Comparison of ENCODE assay signal across 8 cellular contexts in genomic region chr2:70888925-70889715, GRCh38. TPM values are rescaled to one million over a fixed set of nuclear protein-coding genes. Genes with fewer than 3 reads are reported as not detected.
A peak's percentile ranks its signal among the peaks of the same experiment; 100 is the strongest.
DNase-seq lines count a peak whose midpoint lies in the region; ATAC-seq and TF ChIP-seq lines count a peak whose summit lies in the region.

No MANE protein-coding gene starts in this region.

- H3K4me3 Mint-ChIP-seq in activated CD4-positive, alpha-beta memory T cell treated with anti-CD3 and anti-CD28 coated beads for 36 hours, result peak overlapping the region; percentile 57
- peak overlapping the region; percentile 78 for H3K4me3 Mint-ChIP-seq in osteocyte (ENCODE audit: unreplicated experiment)

- DNase-seq in ELF-1 (ENCODE audit: low read depth, low spot score), result peak; percentile 69
- DNase-seq in activated CD4-positive, alpha-beta memory T cell treated with anti-CD3 and anti-CD28 coated beads for 36 hours, result no peak
- no peak for DNase-seq in left cardiac atrium
- DNase-seq in osteocyte (ENCODE audit: extremely low spot score, unreplicated experiment), result peak; percentile 81
- DNase-seq in activated gamma-delta T cell (lab: John Stamatoyannopoulos, UW), result no peak
- no peak for DNase-seq in NCI-H345 (lab: John Stamatoyannopoulos, UW)
- no peak for DNase-seq in caudate nucleus (lab: John Stamatoyannopoulos, UW)

- H3K27ac ChIP-seq in caudate nucleus (ENCODE audit: low read depth, low read length), result no peak overlapping the region

- peak; percentile 32 to 50 for ATAC-seq in left cardiac atrium
- no peak for ATAC-seq in HG02884 (IDR thresholded peaks at IDR 0.05; ENCODE audit: unreplicated experiment)

- H3K4me1 Mint-ChIP-seq in activated CD4-positive, alpha-beta memory T cell treated with anti-CD3 and anti-CD28 coated beads for 36 hours (ENCODE audit: low read depth), result peaks cover 26% of the 10 kb centered on the region
- peaks cover 24% of the 10 kb centered on the region for H3K4me1 Mint-ChIP-seq in osteocyte (ENCODE audit: unreplicated experiment)

- POLR2A ChIA-PET in activated CD4-positive, alpha-beta memory T cell treated with anti-CD3 and anti-CD28 coated beads for 36 hours (lab: Charles Lee), result no interaction called here

- peak; percentile 16 for TF ChIP-seq CTCF in osteocyte (IDR thresholded peaks at IDR 0.05)

- no peak overlapping the region for H3K27ac Mint-ChIP-seq in activated CD4-positive, alpha-beta memory T cell treated with anti-CD3 and anti-CD28 coated beads for 36 hours
- no peak overlapping the region for H3K27ac Mint-ChIP-seq in osteocyte (ENCODE audit: unreplicated experiment)

- intact Hi-C loops in activated CD4-positive, alpha-beta memory T cell treated with anti-CD3 and anti-CD28 coated beads for 36 hours (cut with micrococcal nuclease), result loop anchor here (2.0 kb wide), 1 partner anchor 18 kb away; no protein-coding TSS in a partner anchor
- intact Hi-C loops in left cardiac atrium (cut with DNase I), result no loop called here

- H3K9me3 Mint-ChIP-seq in activated CD4-positive, alpha-beta memory T cell treated with anti-CD3 and anti-CD28 coated beads for 36 hours, result no peaks in the 10 kb centered on the region
- H3K9me3 Mint-ChIP-seq in osteocyte (ENCODE audit: unreplicated experiment), result no peaks in the 10 kb centered on the region

- H3K36me3 Mint-ChIP-seq in activated CD4-positive, alpha-beta memory T cell treated with anti-CD3 and anti-CD28 coated beads for 36 hours, result peaks cover 3% of the 10 kb centered on the region
- H3K36me3 Mint-ChIP-seq in osteocyte (ENCODE audit: unreplicated experiment), result peaks cover 3% of the 10 kb centered on the region

- CTCF ChIA-PET in activated CD4-positive, alpha-beta memory T cell treated with anti-CD3 and anti-CD28 coated beads for 36 hours (lab: Charles Lee), result interaction anchor here (5.5 kb wide), 1 partner anchor 18 kb away, joined by 24 read pairs; no protein-coding TSS in a partner anchor

- H3K27me3 Mint-ChIP-seq in activated CD4-positive, alpha-beta memory T cell treated with anti-CD3 and anti-CD28 coated beads for 36 hours, result peaks cover 80% of the 10 kb centered on the region
- peaks cover 93% of the 10 kb centered on the region for H3K27me3 Mint-ChIP-seq in osteocyte (ENCODE audit: unreplicated experiment)

RNA-seq across cellular contexts. Expression of gene VAX2, which starts 11.3 kb away (rescaled TPM):
- not detected for total RNA-seq in activated CD4-positive, alpha-beta memory T cell treated with anti-CD3 and anti-CD28 coated beads for 36 hours
- total RNA-seq in left cardiac atrium (under 1 TPM; 0.47 to 0.81 TPM), osteocyte (5.9 and 8.3 TPM in 2 replicates)

RNA-seq across cellular contexts. Expression of gene ATP6V1B1, which starts 46.6 kb away (rescaled TPM):
- not detected for total RNA-seq in activated CD4-positive, alpha-beta memory T cell treated with anti-CD3 and anti-CD28 coated beads for 36 hours
- total RNA-seq in left cardiac atrium (under 1 TPM; 0.85 to 0.89 TPM), osteocyte (6.3 and 6.5 TPM in 2 replicates)

RNA-seq across cellular contexts. Expression of gene CD207, which starts 53.5 kb away (rescaled TPM):
- total RNA-seq in activated CD4-positive, alpha-beta memory T cell treated with anti-CD3 and anti-CD28 coated beads for 36 hours, result not detected
- total RNA-seq in left cardiac atrium (under 1 TPM in 1 of 2 donors, not detected in 1; 0.24 TPM), osteocyte (not detected in 2 replicates)

Comparison
In these comparisons a context has a peak if more than half of its experiments do, and no peak if none do; other contexts are left out.
1. DNase-seq: peak in ELF-1 (single experiment) and osteocyte (single experiment); none in activated CD4-positive, alpha-beta memory T cell treated with anti-CD3 and anti-CD28 coated beads for 36 hours (single experiment), left cardiac atrium (single experiment), activated gamma-delta T cell (single experiment), NCI-H345 (single experiment) and caudate nucleus (0 of 61).